ENCODE assay signal across 12 cellular contexts in the genomic region with DNA sequence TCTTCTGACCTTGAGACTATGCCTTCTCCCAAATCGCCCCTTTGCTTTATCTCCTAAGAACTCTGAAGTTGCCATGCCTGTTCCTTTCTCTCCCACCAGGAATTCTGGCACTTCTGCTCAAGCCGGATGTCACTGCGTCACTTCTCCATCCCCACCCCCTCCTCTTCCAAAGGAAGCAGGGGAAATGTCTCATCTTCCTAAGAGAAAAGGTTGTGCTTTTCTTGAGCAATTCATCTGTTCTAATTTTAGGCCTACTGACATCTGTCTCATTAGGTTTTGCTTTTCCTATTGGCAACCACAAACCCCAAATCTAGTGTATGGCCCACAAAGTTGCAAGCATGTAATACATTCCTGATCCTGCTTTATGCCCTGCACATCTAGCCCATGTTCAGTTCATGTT. TPM values are rescaled to one million over a fixed set of nuclear protein-coding genes. Genes with fewer than 3 reads are reported as not detected.
DNase-seq lines count a peak whose midpoint lies in the region; ATAC-seq, FAIRE-seq and TF ChIP-seq lines count a peak whose summit lies in the region.
"Had no signal": no experiment of that assay in that cellular context is flagged by ENCODE, and none has a peak within 500 bp of the region (broad histone marks: within the 10 kb centered on the region; RNA-seq: fewer than 3 reads in every experiment).

No MANE protein-coding gene starts in this region.

- intact Hi-C loops in PC-3 (cut with micrococcal nuclease), result no loop called here

- no peak for FAIRE-seq in small intestine (lab: Jason Lieb, UNC)

- H3K4me1 ChIP-seq in PC-3 (ENCODE audit: insufficient read depth, low read length) (peaks cover 8% of the 10 kb centered on the region), small intestine (ENCODE audit: control insufficient read depth in 2 of 2, insufficient read depth in 1 of 2, low read depth in 1 of 2, low read length in 1 of 2) (no peaks in the 10 kb centered on the region)
- H3K4me1 ChIP-seq: esophagus muscularis mucosa had no signal

- 57 to 72% (median 66%) methylated on average over 3 of the region's 3 CpGs for WGBS in small intestine, 3 donors

- ATAC-seq in PC-3, result peak; percentile 40
- ATAC-seq in HG03280 (IDR thresholded peaks at IDR 0.05; ENCODE audit: unreplicated experiment), result no peak
- ATAC-seq in HG03139 (IDR thresholded peaks at IDR 0.05; ENCODE audit: unreplicated experiment), result no peak

- H3K9me2 ChIP-seq in PC-3 (replicated peaks; ENCODE audit: low read length), result no peaks in the 10 kb centered on the region

- no peaks in the 10 kb centered on the region for H3F3A ChIP-seq in PC-3 (ENCODE audit: low read length, unreplicated experiment)

- CTCF ChIA-PET in PC-3 (lab: Charles Lee), result no interaction called here

- H3K27me3 ChIP-seq in PC-3 (ENCODE audit: low read length), result no peaks in the 10 kb centered on the region
- H3K27me3 ChIP-seq in small intestine (ENCODE audit: control insufficient read depth in 2 of 2, insufficient read depth in 2 of 2, low read length in 2 of 2), result no peaks in the 10 kb centered on the region
- H3K27me3 ChIP-seq: esophagus muscularis mucosa had no signal

- POLR2A ChIA-PET in PC-3 (lab: Charles Lee; ENCODE audit: unreplicated experiment), result no interaction called here

- TF ChIP-seq CTCF in PC-3 (conservative IDR thresholded peaks at IDR 0.05; ENCODE audit: low read depth, low read length) (no peak), fibroblast of villous mesenchyme (IDR thresholded peaks at IDR 0.05; ENCODE audit: insufficient read depth, low read depth, low read length) (no peak)

- DNase-seq in NOMO-1 (lab: John Stamatoyannopoulos, UW; ENCODE audit: unreplicated experiment in 2 of 2) (peak; percentile 16 to 29), NOMO-1 treated with dmso at 0.1 percent for 144 hours (lab: John Stamatoyannopoulos, UW; ENCODE audit: unreplicated experiment) (no peak), PC-3 (peak; percentile 56), fibroblast of villous mesenchyme (ENCODE audit: low read depth) (peak; percentile 43), skeletal muscle cell (ENCODE audit: low read depth) (peak; percentile 40), small intestine (no peak)
- DNase-seq: activated CD4-positive, CD25-positive, alpha-beta regulatory T cell treated with anti-CD3 and anti-CD28 coated beads, Interleukin-2, amount 50 U/mL, for 72 hours; NCI-H1092 treated with DMSO at 0.1 percent for 48 hours; PC-9 had no signal

- no peak overlapping the region for H2AFZ ChIP-seq in PC-3 (ENCODE audit: low read length)
- H2AFZ ChIP-seq: PC-9 had no signal

- BruUV-seq in PC-3 (replicated peaks; lab: Mats Ljungman, UMichigan), result no TSS peak

- H4K20me1 ChIP-seq in PC-3 (ENCODE audit: low read length), result no peaks in the 10 kb centered on the region

- H3K36me3 ChIP-seq in PC-3 (ENCODE audit: low read depth, low read length) (no peaks in the 10 kb centered on the region), small intestine (ENCODE audit: control insufficient read depth in 2 of 2, insufficient read depth in 2 of 2, low read length in 2 of 2) (no peaks in the 10 kb centered on the region)
- H3K36me3 ChIP-seq: esophagus muscularis mucosa had no signal

- H3K9ac ChIP-seq in PC-3 (ENCODE audit: low read length), result 0 out of 2 replicates have a peak overlapping the region, but pooled peaks have one; percentile 0

- no peak overlapping the region for H3K4me3 ChIP-seq in PC-3 (ENCODE audit: low read length)
- no peak overlapping the region for H3K4me3 ChIP-seq in fibroblast of villous mesenchyme (ENCODE audit: low read depth, low read length)
- no peak overlapping the region for H3K4me3 ChIP-seq in skeletal muscle cell (ENCODE audit: low read depth, low read length)
- no peak overlapping the region for H3K4me3 ChIP-seq in small intestine (ENCODE audit: low read depth in 1 of 2, low read length in 2 of 2)
- H3K4me3 ChIP-seq: esophagus muscularis mucosa, PC-9 had no signal

- no peaks in the 10 kb centered on the region for H3K79me2 ChIP-seq in PC-3 (ENCODE audit: low read length)

- no peak overlapping the region for H3K4me2 ChIP-seq in PC-3 (ENCODE audit: low read length)
- H3K4me2 ChIP-seq: PC-9 had no signal

- H3K9me3 ChIP-seq in PC-3 (ENCODE audit: low read length) (no peaks in the 10 kb centered on the region), small intestine (ENCODE audit: control insufficient read depth, low read depth) (no peaks in the 10 kb centered on the region)
- H3K9me3 ChIP-seq: esophagus muscularis mucosa had no signal

- H3K27ac ChIP-seq in PC-3 (ENCODE audit: low read length) (peak overlapping the region; percentile 36), small intestine (ENCODE audit: low read depth in 1 of 2, low read length in 1 of 2) (peak overlapping the region in 1 of 2 donors; percentile 24)
- H3K27ac ChIP-seq: PC-9 had no signal

RNA-seq across cellular contexts. Expression of a gene that starts 24.4 kb away (rescaled TPM):
- 12.0 and 13.9 TPM in 2 replicates for total RNA-seq in PC-3 (2014; rRNA removed)
- total RNA-seq in fibroblast of villous mesenchyme, result 5.5 and 9.5 TPM in 2 replicates
- 10 to 100 TPM; 16.8 to 23.7 (median 18.1) TPM for polyA plus RNA-seq in small intestine

Comparison
In these comparisons a context has a peak if more than half of its experiments do, and no peak if none do; other contexts are left out.
1. DNase-seq: peak in NOMO-1 (2 of 2), PC-3 (single experiment), fibroblast of villous mesenchyme (single experiment) and skeletal muscle cell (single experiment); none in NOMO-1 treated with dmso at 0.1 percent for 144 hours (single experiment) and small intestine (single experiment).